Comparison of ENCODE assay signal across 9 cellular contexts in genomic region chr2:200864206-200864976, GRCh38. TPM values are rescaled to one million over a fixed set of nuclear protein-coding genes. Genes with fewer than 3 reads are reported as not detected.
DNase-seq lines count a peak whose midpoint lies in the region; ATAC-seq, FAIRE-seq and TF ChIP-seq lines count a peak whose summit lies in the region.
"Had no signal": no experiment of that assay in that cellular context is flagged by ENCODE, and none has a peak within 500 bp of the region (broad histone marks: within the 10 kb centered on the region; RNA-seq: fewer than 3 reads in every experiment).

Gene CLK1, minus strand, starts transcription at chr2:200864658. Its CDS starts 2,796 bp downstream, at chr2:200861862.

- ATAC-seq in HG03439 (IDR thresholded peaks at IDR 0.05; ENCODE audit: unreplicated experiment), result peak; percentile 77

- peak within 1 kb of the TSS; percentile 100 for H3K9ac ChIP-seq in kidney (ENCODE audit: low read length in 2 of 2)

- TF ChIP-seq CTCF in kidney (IDR thresholded peaks at IDR 0.05; ENCODE audit: borderline replicate concordance, extremely low read depth, insufficient read depth), result no peak

- H3K27ac ChIP-seq in kidney (ENCODE audit: low read depth in 2 of 2, low read length in 2 of 2), result peak within 1 kb of the TSS; percentile 100

- DNase-seq in AML-193 (lab: John Stamatoyannopoulos, UW) (peak; percentile 80 to 83), GM19238 (ENCODE audit: insufficient read length, low spot score) (peak; percentile 82), NCI-H510A (lab: John Stamatoyannopoulos, UW) (peak; percentile 91), cerebellar nuclear complex (lab: John Stamatoyannopoulos, UW) (peak; percentile 65 to 82), kidney (peak; percentile 99)
- peak; percentile 96 for DNase-seq in activated CD4-positive, alpha-beta T cell treated with anti-CD3 and anti-CD28 coated beads for 1 hour
- peak; percentile 91 to 95 for DNase-seq in stimulated activated CD4-positive, alpha-beta T cell treated with anti-CD3 and anti-CD28 coated beads, Interleukin-15, amount 100 ng/mL, for 1 hour (ENCODE audit: low read depth in 1 of 2, low spot score in 1 of 2)

- peaks cover 4 to 21% of the 10 kb centered on the region in 2 donors for H3K36me3 ChIP-seq in kidney (ENCODE audit: control insufficient read depth in 1 of 2, insufficient read depth in 2 of 2, low read length in 2 of 2)

- peaks cover 4 to 8% of the 10 kb centered on the region in 2 donors for H3K4me1 ChIP-seq in kidney (ENCODE audit: control insufficient read depth in 1 of 2, insufficient read depth in 1 of 2, low read depth in 1 of 2, low read length in 2 of 2)

- no peak for FAIRE-seq in kidney (lab: Jason Lieb, UNC)
- FAIRE-seq: TTC549 had no signal

- intact Hi-C loops in kidney (cut with DNase I), result no loop called here

- peak within 1 kb of the TSS; percentile 90 to 100 for H3K4me3 ChIP-seq in kidney (ENCODE audit: low read length in 2 of 2)

- no peaks in the 10 kb centered on the region for H3K9me3 ChIP-seq in kidney (ENCODE audit: control insufficient read depth in 1 of 2, low read length in 2 of 2)

RNA-seq across cellular contexts. Expression of gene CLK1, which starts in this region (rescaled TPM):
- 108 TPM for total RNA-seq in kidney
- 91.4 TPM for polyA plus RNA-seq in kidney (ENCODE audit: insufficient read depth, low read depth, low replicate concordance)

Comparison
In these comparisons a context has a peak if more than half of its experiments do, and no peak if none do; other contexts are left out.
1. Peak in every context shown above with its lines: DNase-seq, ATAC-seq, H3K4me3 ChIP-seq and H3K27ac ChIP-seq.